Comparison of ENCODE assay signal across 15 cellular contexts in the genomic region with DNA sequence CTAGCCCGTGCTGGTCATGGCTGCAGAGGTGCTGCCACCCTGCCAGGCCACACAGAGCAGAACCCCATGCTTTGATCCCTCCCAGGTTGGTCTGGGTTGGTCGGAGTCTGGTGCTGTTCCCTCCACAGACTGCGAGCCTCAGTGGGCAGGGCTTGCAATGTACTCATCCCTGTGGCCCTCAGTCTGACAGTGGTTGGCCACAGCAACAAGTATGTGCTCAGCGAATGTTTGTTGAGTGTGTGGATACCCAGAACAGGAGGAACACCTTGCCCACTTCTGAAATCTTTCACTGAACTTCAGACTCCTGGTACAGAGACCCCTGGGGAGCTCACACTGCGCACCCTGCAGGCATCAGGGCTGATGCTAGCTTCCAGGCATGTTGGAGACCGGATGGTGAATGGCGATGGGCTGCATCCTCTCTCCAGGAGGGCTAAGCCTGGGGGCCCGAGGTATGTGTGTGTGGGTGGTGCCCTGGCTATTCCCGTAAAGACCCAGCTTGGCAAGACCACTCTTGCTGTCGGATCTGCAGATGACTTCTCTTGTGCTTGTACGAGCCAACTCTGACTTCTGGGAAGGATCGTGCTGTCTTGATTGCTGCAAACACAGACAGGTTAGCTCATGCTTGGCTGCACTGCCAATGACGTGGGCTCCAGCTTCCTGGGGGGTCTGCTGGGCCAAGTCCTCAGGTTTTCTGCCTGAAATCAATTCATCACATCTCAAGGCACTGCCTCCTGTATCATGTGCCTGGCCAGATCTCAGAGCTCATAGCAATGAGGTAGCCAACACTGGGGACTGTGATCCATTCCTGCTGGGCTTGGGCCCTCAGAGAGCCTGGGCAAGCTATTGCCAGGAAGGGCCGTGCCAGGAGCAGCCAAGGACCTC. TPM values are rescaled to one million over a fixed set of nuclear protein-coding genes. Genes with fewer than 3 reads are reported as not detected.
DNase-seq lines count a peak whose midpoint lies in the region; ATAC-seq and TF ChIP-seq lines count a peak whose summit lies in the region.
"Had no signal": no experiment of that assay in that cellular context is flagged by ENCODE, and none has a peak within 500 bp of the region (broad histone marks: within the 10 kb centered on the region; RNA-seq: fewer than 3 reads in every experiment).

No MANE protein-coding gene starts in this region.

- 0 out of 4 replicates have a peak overlapping the region, but pooled peaks of 1 of the 2 experiments have one; percentile 24 for H4K8ac ChIP-seq in IMR-90 (ENCODE audit: low read depth in 2 of 2, low read length in 2 of 2)

- peaks cover 5% of the 10 kb centered on the region; the same call in 1 of the 2 replicates for H3K9me1 ChIP-seq in IMR-90 (ENCODE audit: insufficient read depth, low read length)

- no peak overlapping the region for H3K4me3 Mint-ChIP-seq in chondrocyte (ENCODE audit: unreplicated experiment)
- no peak overlapping the region for H3K4me3 Mint-ChIP-seq in stimulated activated naive CD8-positive, alpha-beta T cell treated with anti-CD3 and anti-CD28 coated beads, Interleukin-15, amount 100 ng/mL, for 72 hours
- no peak overlapping the region for H3K4me3 Mint-ChIP-seq in endothelial cell (ENCODE audit: unreplicated experiment)
- H3K4me3 Mint-ChIP-seq in T-cell: no peak overlapping the region
- H3K4me3 Mint-ChIP-seq: CD8-positive, alpha-beta T cell; WTC11 had no signal

- intact Hi-C loops in IMR-90 (cut with micrococcal nuclease): no loop called here

- H3K36me3 Mint-ChIP-seq in chondrocyte (ENCODE audit: low read depth): no peaks in the 10 kb centered on the region
- peaks cover 4% of the 10 kb centered on the region for H3K36me3 Mint-ChIP-seq in endothelial cell (ENCODE audit: low read depth, unreplicated experiment)
- no peaks in the 10 kb centered on the region for H3K36me3 Mint-ChIP-seq in T-cell
- H3K36me3 Mint-ChIP-seq: CD8-positive, alpha-beta T cell; WTC11 had no signal

- BruUV-seq in IMR-90 (replicated peaks; lab: Mats Ljungman, UMichigan): no TSS peak

- POLR2A ChIA-PET in IMR-90 (lab: Charles Lee; ENCODE audit: unreplicated experiment) (no interaction called here), T-cell (lab: Charles Lee) (no interaction called here)

- no peak overlapping the region for H3K23ac ChIP-seq in IMR-90 (ENCODE audit: low read depth, low read length)

- ATAC-seq in IMR-90 (ENCODE audit: low read depth) (no peak), GM19324 (IDR thresholded peaks at IDR 0.05; ENCODE audit: low FRiP score, unreplicated experiment) (no peak), T-cell (replicated peaks in 1 of 4) (no peak)
- no peak for ATAC-seq in stimulated activated naive CD8-positive, alpha-beta T cell treated with anti-CD3 and anti-CD28 coated beads, Interleukin-15, amount 100 ng/mL, for 72 hours
- ATAC-seq: CD8-positive, alpha-beta T cell; PC-3; WTC11 had no signal

- in situ Hi-C loops in IMR-90 (cut with MboI; ENCODE audit: low sequenced_read_pairs): loop anchor here (5.0 kb wide), 1 partner anchor 38 kb away; no protein-coding TSS in a partner anchor

- H2AFZ ChIP-seq in IMR-90 (replicated peaks; ENCODE audit: low read length, poor library complexity): peak overlapping the region; percentile 55

- H3K79me1 ChIP-seq in IMR-90 (ENCODE audit: low read depth in 1 of 2, low read length in 2 of 2): no peaks in the 10 kb centered on the region

- H3K27ac Mint-ChIP-seq in chondrocyte (ENCODE audit: unreplicated experiment): peak overlapping the region; percentile 27
- no peak overlapping the region for H3K27ac Mint-ChIP-seq in stimulated activated naive CD8-positive, alpha-beta T cell treated with anti-CD3 and anti-CD28 coated beads, Interleukin-15, amount 100 ng/mL, for 72 hours
- H3K27ac Mint-ChIP-seq in endothelial cell (ENCODE audit: unreplicated experiment): no peak overlapping the region
- no peak overlapping the region for H3K27ac Mint-ChIP-seq in T-cell
- H3K27ac Mint-ChIP-seq: CD8-positive, alpha-beta T cell; WTC11 had no signal

- H4K20me1 ChIP-seq in IMR-90 (ENCODE audit: insufficient read depth, low read length): no peaks in the 10 kb centered on the region; the same call in 1 of the 2 replicates

- TF ChIP-seq RAD21 in IMR-90 (IDR thresholded peaks at IDR 0.05; ENCODE audit: low read length): no peak

- H3K36me3 ChIP-seq in IMR-90 (ENCODE audit: control insufficient read depth, insufficient read depth, low read length): no peaks in the 10 kb centered on the region

- peaks cover 10% of the 10 kb centered on the region for H3K4me1 ChIP-seq in IMR-90 (ENCODE audit: control insufficient read depth, insufficient read depth, low read length)

- no peak overlapping the region for H4K91ac ChIP-seq in IMR-90 (ENCODE audit: insufficient read depth, low read depth, low read length)

- no peak overlapping the region for H2BK5ac ChIP-seq in IMR-90 (ENCODE audit: low read depth, low read length, poor library complexity, severe bottlenecking)

- no peak overlapping the region for H3K56ac ChIP-seq in IMR-90 (ENCODE audit: extremely low read depth, insufficient read depth, low read length)

- TF ChIP-seq CTCF in IMR-90 (conservative IDR thresholded peaks at IDR 0.05; ENCODE audit: low read depth, low read length) (no peak), chondrocyte (IDR thresholded peaks at IDR 0.05) (no peak), endothelial cell (IDR thresholded peaks at IDR 0.05; ENCODE audit: unreplicated experiment) (no peak)

- no peak overlapping the region for H3K4me3 ChIP-seq in IMR-90 (ENCODE audit: insufficient read depth, low read depth, low read length)

- no peak overlapping the region for H2BK15ac ChIP-seq in IMR-90 (ENCODE audit: low read depth, low read length)

- no peak for TF ChIP-seq POLR2A in IMR-90 (IDR thresholded peaks at IDR 0.05; ENCODE audit: low read depth, low read length)

- H2BK120ac ChIP-seq in IMR-90 (ENCODE audit: low read depth, low read length): no peak overlapping the region

- H3K27me3 Mint-ChIP-seq in chondrocyte (ENCODE audit: low read depth) (no peaks in the 10 kb centered on the region), endothelial cell (ENCODE audit: unreplicated experiment) (peaks cover 1% of the 10 kb centered on the region), T-cell (no peaks in the 10 kb centered on the region)
- H3K27me3 Mint-ChIP-seq in stimulated activated naive CD8-positive, alpha-beta T cell treated with anti-CD3 and anti-CD28 coated beads, Interleukin-15, amount 100 ng/mL, for 72 hours: peaks cover 9% of the 10 kb centered on the region

- H3K4me1 Mint-ChIP-seq in chondrocyte (ENCODE audit: low read depth) (peaks cover 56% of the 10 kb centered on the region), endothelial cell (ENCODE audit: unreplicated experiment) (peaks cover 11% of the 10 kb centered on the region), T-cell (no peaks in the 10 kb centered on the region)
- H3K4me1 Mint-ChIP-seq in stimulated activated naive CD8-positive, alpha-beta T cell treated with anti-CD3 and anti-CD28 coated beads, Interleukin-15, amount 100 ng/mL, for 72 hours: no peaks in the 10 kb centered on the region

- DNase-seq in IMR-90 (peak; percentile 72), chondrocyte (ENCODE audit: low spot score) (no peak), kidney tubule cell (ENCODE audit: low spot score) (peak; percentile 96), smooth muscle cell of the brain vasculature (ENCODE audit: low read depth, low spot score) (peak; percentile 59), endothelial cell (ENCODE audit: low spot score) (no peak), T-cell (no peak)
- DNase-seq in stimulated activated naive CD8-positive, alpha-beta T cell treated with anti-CD3 and anti-CD28 coated beads, Interleukin-15, amount 100 ng/mL, for 72 hours: no peak
- DNase-seq: activated effector memory CD4-positive, alpha-beta T cell treated with Interleukin-2 at 50 U/mL for 16 hours; CD8-positive, alpha-beta T cell; effector CD8-positive, alpha-beta T cell; NCI-H146; PC-3; small intestine had no signal

- peak overlapping the region; percentile 24; the same call in 1 of the 2 replicates for H2AK5ac ChIP-seq in IMR-90 (ENCODE audit: low read depth, low read length)

- no peak overlapping the region for H3K4ac ChIP-seq in IMR-90 (ENCODE audit: low read depth, low read length)

- 71% methylated on average over 6 of the region's 14 CpGs; no CpG with 5 or more reads in 1 of the 2 experiments for WGBS in IMR-90 (ENCODE audit: extremely low coverage in 2 of 2, insufficient read length in 1 of 2), 2 experiments

- H4K5ac ChIP-seq in IMR-90 (ENCODE audit: low read depth, low read length): no peak overlapping the region

- H2BK20ac ChIP-seq in IMR-90 (ENCODE audit: low read depth, low read length): no peak overlapping the region

- dilution Hi-C loops in IMR-90 (cut with HindIII; ENCODE audit: low sequenced_read_pairs, unreplicated experiment): no loop called here

- no peak overlapping the region for H3K14ac ChIP-seq in IMR-90 (replicated peaks; ENCODE audit: low read depth, low read length)

- no peak overlapping the region for H2AK9ac ChIP-seq in IMR-90 (replicated peaks; ENCODE audit: low read depth, low read length, poor library complexity)

- H3K27me3 ChIP-seq in IMR-90 (ENCODE audit: control insufficient read depth, insufficient read depth, low read length): peaks cover 3% of the 10 kb centered on the region

- CTCF ChIA-PET in IMR-90 (lab: Yijun Ruan, JAX) (interaction anchor here (0.9 kb wide), 1 partner anchor 128 kb away, joined by 4 read pairs; no protein-coding TSS in a partner anchor), T-cell (lab: Charles Lee) (no interaction called here)

- no peak overlapping the region for H3K9ac ChIP-seq in IMR-90 (ENCODE audit: low read depth, low read length)

- H3K9me3 Mint-ChIP-seq in chondrocyte (ENCODE audit: low read depth) (no peaks in the 10 kb centered on the region), endothelial cell (ENCODE audit: unreplicated experiment) (no peaks in the 10 kb centered on the region), T-cell (no peaks in the 10 kb centered on the region)
- no peaks in the 10 kb centered on the region for H3K9me3 Mint-ChIP-seq in stimulated activated naive CD8-positive, alpha-beta T cell treated with anti-CD3 and anti-CD28 coated beads, Interleukin-15, amount 100 ng/mL, for 72 hours
- H3K9me3 Mint-ChIP-seq: CD8-positive, alpha-beta T cell; WTC11 had no signal

- H3K27ac ChIP-seq in IMR-90 (ENCODE audit: insufficient read depth, low read length): no peak overlapping the region

- H3K18ac ChIP-seq in IMR-90 (ENCODE audit: low read depth, low read length): no peak overlapping the region

- H3K4me2 ChIP-seq in IMR-90 (ENCODE audit: low read depth, low read length): no peak overlapping the region

- no peaks in the 10 kb centered on the region for H3K9me3 ChIP-seq in IMR-90 (ENCODE audit: control insufficient read depth, insufficient read depth, low read length)

TF ChIP-seq in IMR-90, 13 proteins besides CTCF, POLR2A, EP300 and RAD21 (continues in another document):
- TF ChIP-seq NFE2L2 (IDR thresholded peaks at IDR 0.05; ENCODE audit: low read depth, low read length) (no peak), MXI1 (IDR thresholded peaks at IDR 0.05; ENCODE audit: borderline replicate concordance, low read depth, low read length) (no peak)

RNA-seq across cellular contexts. Expression of a gene that starts 43.7 kb away (rescaled TPM):
- 112 and 151 TPM in 2 replicates for total RNA-seq in IMR-90 (2012; rRNA removed)
- 149 and 201 TPM in 2 replicates for polyA plus RNA-seq in IMR-90 (2012; rRNA removed)
- 238 and 364 TPM in 2 replicates for polyA plus RNA-seq in IMR-90 (2012; cell fraction: cytosol; rRNA removed)
- polyA plus RNA-seq in IMR-90 (2012; cell fraction: nucleus; rRNA removed; ENCODE audit: low replicate concordance): 195 and 365 TPM in 2 replicates
- total RNA-seq in chondrocyte: 191 to 254 TPM (median 195 TPM) in 3 replicates
- 292 TPM for total RNA-seq in endothelial cell (ENCODE audit: unreplicated experiment)
- total RNA-seq in T-cell: 10 to 100 TPM; 11.4 to 42.4 (median 14.7) TPM

Comparison
In these comparisons a context has a peak if more than half of its experiments do, and no peak if none do; other contexts are left out.
1. DNase-seq: peak in IMR-90 (single experiment), kidney tubule cell (single experiment) and smooth muscle cell of the brain vasculature (single experiment); none in chondrocyte (single experiment), stimulated activated naive CD8-positive, alpha-beta T cell treated with anti-CD3 and anti-CD28 coated beads, Interleukin-15, amount 100 ng/mL, for 72 hours (0 of 2), endothelial cell (single experiment) and T-cell (0 of 34).